1 cellular context compared by ENCODE assay signal in genomic region chr16:68022728-68023537, GRCh38.
A peak's percentile ranks its signal among the peaks of the same experiment; 100 is the strongest.
TF ChIP-seq lines count a peak whose summit lies in the region.

TSS of gene DDX28 (minus strand) at chr16:68023232. CDS start at chr16:68023202, 30 bp downstream.
TSS of gene DUS2 (plus strand) at chr16:68023284. CDS start at chr16:68038024, 14,740 bp downstream.

TF ChIP-seq in HepG2, 621 proteins besides CTCF, POLR2A, EP300 and RAD21 (continued from another document and continues in another):
- no peak for TF ChIP-seq ZBTB37 (CRISPR knock-in tag; IDR thresholded peaks at IDR 0.05)
- peak; percentile 35 for TF ChIP-seq BCL3 (CRISPR knock-in tag; IDR thresholded peaks at IDR 0.05)
- TF ChIP-seq ZC3H4 (CRISPR knock-in tag; IDR thresholded peaks at IDR 0.05; ENCODE audit: borderline replicate concordance) = no peak
- TF ChIP-seq HNF1B (CRISPR knock-in tag; IDR thresholded peaks at IDR 0.05) = peak; percentile 94
- TF ChIP-seq YY1 (IDR thresholded peaks at IDR 0.05; ENCODE audit: insufficient read depth, insufficient replicate concordance, low read depth, low read length) = peak; percentile 93
- 0 out of 2 replicates have a peak, but pooled peaks have one; percentile 70 for TF ChIP-seq MIXL1 (CRISPR knock-in tag; IDR thresholded peaks at IDR 0.05)
- TF ChIP-seq POLR2AphosphoS5 (IDR thresholded peaks at IDR 0.05; ENCODE audit: low read depth, low read length) = peak; percentile 92
- TF ChIP-seq FOXO4 (CRISPR knock-in tag; conservative IDR thresholded peaks at IDR 0.05) = no peak
- TF ChIP-seq SKIL (CRISPR knock-in tag; IDR thresholded peaks at IDR 0.05; ENCODE audit: borderline replicate concordance) = no peak; the same call in 1 of the 2 replicates
- TF ChIP-seq MYNN (CRISPR knock-in tag; IDR thresholded peaks at IDR 0.05; ENCODE audit: low read depth) = no peak; the same call in 1 of the 2 replicates
- TF ChIP-seq BRF2 (CRISPR knock-in tag; IDR thresholded peaks at IDR 0.05) = peak; percentile 97; the same call in 1 of the 2 replicates
- TF ChIP-seq GRHL1 (CRISPR knock-in tag; conservative IDR thresholded peaks at IDR 0.05) = no peak
- no peak for TF ChIP-seq JDP2 (CRISPR knock-in tag; IDR thresholded peaks at IDR 0.05; ENCODE audit: borderline replicate concordance)
- peak; percentile 90; the same call in 1 of the 2 replicates for TF ChIP-seq ZNF839 (CRISPR knock-in tag; IDR thresholded peaks at IDR 0.05; ENCODE audit: borderline replicate concordance)
- TF ChIP-seq PHF8 (CRISPR knock-in tag; IDR thresholded peaks at IDR 0.05) = peak; percentile 98
- 0 out of 2 replicates have a peak, but pooled peaks have one; percentile 6 for TF ChIP-seq XBP1 (CRISPR knock-in tag; IDR thresholded peaks at IDR 0.05)
- no peak; the same call in none of the 2 replicates for TF ChIP-seq ESRRA (CRISPR knock-in tag; IDR thresholded peaks at IDR 0.05; ENCODE audit: low read depth)
- peak; percentile 95 for TF ChIP-seq ZHX2 (IDR thresholded peaks at IDR 0.05; ENCODE audit: low read depth)
- peak; percentile 48 for TF ChIP-seq ZHX2 (CRISPR knock-in tag; IDR thresholded peaks at IDR 0.05; ENCODE audit: borderline replicate concordance)
- no peak for TF ChIP-seq NFIC (IDR thresholded peaks at IDR 0.05; ENCODE audit: low read length)
- TF ChIP-seq SNAPC5 (CRISPR knock-in tag; IDR thresholded peaks at IDR 0.05; ENCODE audit: borderline replicate concordance) = peak; percentile 96
- TF ChIP-seq SOX13 (IDR thresholded peaks at IDR 0.05) = no peak
- TF ChIP-seq SOX13 (CRISPR knock-in tag; conservative IDR thresholded peaks at IDR 0.05 in 1 of 2, IDR thresholded peaks at IDR 0.05 in 1 of 2) = peak in 1 of 2 experiments; percentile 59; a peak in 2 of 4 replicates
- TF ChIP-seq ZNF235 (CRISPR knock-in tag; IDR thresholded peaks at IDR 0.05; ENCODE audit: borderline replicate concordance) = peak; percentile 69; the same call in 1 of the 2 replicates
- peak; percentile 73 for TF ChIP-seq ERF (CRISPR knock-in tag; IDR thresholded peaks at IDR 0.05)
- no peak for TF ChIP-seq ZNF160 (CRISPR knock-in tag; IDR thresholded peaks at IDR 0.05)
- no peak; the same call in 1 of the 2 replicates for TF ChIP-seq KLF15 (CRISPR knock-in tag; IDR thresholded peaks at IDR 0.05; ENCODE audit: borderline replicate concordance)
- TF ChIP-seq NR2C2 (CRISPR knock-in tag; IDR thresholded peaks at IDR 0.05; ENCODE audit: borderline replicate concordance) = peak; percentile 98
- TF ChIP-seq ZNF367 (CRISPR knock-in tag; IDR thresholded peaks at IDR 0.05; ENCODE audit: borderline replicate concordance) = no peak; the same call in 1 of the 2 replicates
